In the genomic region with DNA sequence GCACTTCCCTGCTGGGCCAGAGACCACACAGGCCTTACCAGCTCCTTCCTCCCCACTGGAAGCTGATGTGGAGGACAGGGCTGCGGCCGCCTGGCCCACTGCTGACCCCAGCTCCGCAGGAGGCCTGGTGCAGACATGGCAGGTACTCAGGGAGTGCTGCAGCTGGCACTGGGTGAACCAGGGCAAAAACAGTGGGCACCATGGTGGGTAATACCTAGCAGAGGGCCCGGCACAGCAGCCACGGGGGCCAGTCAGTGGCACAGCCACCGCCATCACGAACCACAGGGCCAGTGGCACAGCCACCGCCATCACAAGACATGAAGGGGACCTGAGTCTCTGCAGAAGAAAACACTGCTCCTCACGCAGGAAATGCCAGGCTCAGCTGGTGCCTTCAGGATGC, we compare ENCODE assay signal across 25 cellular contexts.
"Had no signal": no experiment of that assay in that cellular context is flagged by ENCODE, and none has a peak within 500 bp of the region (broad histone marks: within the 10 kb centered on the region; RNA-seq: fewer than 3 reads in every experiment).

No MANE protein-coding gene starts in this region.

- H3K4me1 ChIP-seq: pancreas, psoas muscle, suprapubic skin had no signal

- ATAC-seq: activated naive CD4-positive, alpha-beta T cell treated with anti-CD3 and anti-CD28 coated beads, Interleukin-2, amount 50 U/mL, for 72 hours; naive thymus-derived CD4-positive, alpha-beta T cell; pancreas; psoas muscle; right cardiac atrium; SK-N-SH treated with all-trans-retinoic acid at 6 μM for 48 hours; T-helper 17 cell had no signal

- H3K9me3 ChIP-seq: esophagus squamous epithelium, pancreas, psoas muscle, spleen, suprapubic skin, tibial artery had no signal

- DNase-seq: activated CD4-positive, alpha-beta memory T cell treated with anti-CD3 and anti-CD28 coated beads, Interleukin-2, amount 10 ng/mL, durations not matched to agents 7 days and 5 days; activated CD4-positive, alpha-beta T cell treated with anti-CD3 and anti-CD28 coated beads for 1 hour; activated CD4-positive, alpha-beta T cell treated with anti-CD3 and anti-CD28 coated beads, Interleukin-2, amount 10 ng/mL, durations not matched to agents 7 days and 5 days; activated CD8-positive, alpha-beta memory T cell treated with anti-CD3 and anti-CD28 coated beads, Interleukin-2, amount 50 U/mL, for 48 hours; activated T-cell treated with anti-CD3 and anti-CD28 coated beads, Interleukin-2, amount 50 U/mL, for 24 hours; dermis blood vessel endothelial cell; effector CD8-positive, alpha-beta T cell; esophagus squamous epithelium; hypothalamus; immature natural killer cell; kidney; left colon; naive thymus-derived CD4-positive, alpha-beta T cell; right cardiac atrium; spleen; stimulated activated naive CD4-positive, alpha-beta T cell; T-helper 17 cell; T1000 had no signal

- H3K36me3 ChIP-seq: esophagus squamous epithelium, pancreas, spleen, suprapubic skin, tibial artery had no signal

- H3K27ac ChIP-seq: epithelial cell of prostate, esophagus squamous epithelium, pancreas, psoas muscle, spleen, suprapubic skin, tibial artery had no signal

- H3K4me3 ChIP-seq: esophagus squamous epithelium, pancreas, psoas muscle, spleen, suprapubic skin, tibial artery had no signal
